Comparison of ENCODE assay signal across 16 cellular contexts in the genomic region with DNA sequence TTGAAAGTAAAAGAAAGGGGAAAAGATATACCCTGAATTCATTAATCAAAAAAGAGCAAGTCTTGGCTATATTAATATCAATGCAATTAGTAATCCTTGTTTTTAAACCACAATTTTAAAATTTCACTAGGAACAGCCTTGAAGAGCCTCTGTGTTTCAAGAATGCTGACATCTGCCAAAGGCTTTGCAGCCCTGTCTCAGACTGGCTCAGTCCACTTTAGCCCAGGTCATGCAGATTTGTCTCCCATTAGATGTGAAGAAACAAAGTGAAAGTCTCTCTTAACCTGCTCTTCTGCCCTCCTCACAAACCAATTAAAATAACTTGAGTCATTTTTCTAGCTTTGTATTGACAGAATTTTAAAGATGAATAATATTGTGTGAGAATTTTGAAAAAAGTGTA.
DNase-seq lines count a peak whose midpoint lies in the region; FAIRE-seq and TF ChIP-seq lines count a peak whose summit lies in the region.
"Had no signal": no experiment of that assay in that cellular context is flagged by ENCODE, and none has a peak within 500 bp of the region (broad histone marks: within the 10 kb centered on the region; RNA-seq: fewer than 3 reads in every experiment).

No MANE protein-coding gene starts in this region.

- H4K20me1 ChIP-seq in astrocyte (ENCODE audit: insufficient read depth, low read length) = no peaks in the 10 kb centered on the region

- no peak overlapping the region for H2BK15ac ChIP-seq in mesendoderm (replicated peaks; ENCODE audit: low read depth)

- DNase-seq in T-helper 2 cell treated with Interferon-gamma antibody and Interleukin-4, amounts not matched to agents 5 μg/mL and 100 μg/mL, for 36 hours (ENCODE audit: low spot score) = no peak
- DNase-seq in T-helper 2 cell (no peak), M059J (ENCODE audit: low read depth) (peak; percentile 21), astrocyte (ENCODE audit: low read depth) (no peak), osteocyte (ENCODE audit: extremely low spot score, unreplicated experiment) (no peak), HuH-7.5 (ENCODE audit: low spot score) (no peak), mesendoderm (no peak), NCI-H2107 treated with DMSO at 0.1 percent for 48 hours (lab: John Stamatoyannopoulos, UW; ENCODE audit: unreplicated experiment) (no peak)
- DNase-seq: H7, Kasumi-1, NCI-H1436 treated with DMSO at 0.1 percent for 48 hours, NCI-H2171, NCI-H774, SHP77 had no signal

- no peaks in the 10 kb centered on the region for H3K9me3 Mint-ChIP-seq in T-helper 2 cell treated with Interferon-gamma antibody and Interleukin-4, amounts not matched to agents 5 μg/mL and 100 μg/mL, for 36 hours
- peaks cover 6% of the 10 kb centered on the region for H3K9me3 Mint-ChIP-seq in astrocyte (ENCODE audit: unreplicated experiment)
- H3K9me3 Mint-ChIP-seq in osteocyte (ENCODE audit: unreplicated experiment) = no peaks in the 10 kb centered on the region

- no peak overlapping the region for H3K23ac ChIP-seq in mesendoderm (ENCODE audit: low read length)

- H3K27ac ChIP-seq in astrocyte (ENCODE audit: low read depth, low read length) = no peak overlapping the region
- H3K27ac ChIP-seq in mesendoderm (ENCODE audit: low read depth, low read length) = no peak overlapping the region
- H3K27ac ChIP-seq: C4-2B had no signal

- H3K4me1 ChIP-seq in astrocyte (ENCODE audit: insufficient read depth, low read length) = peaks cover 33% of the 10 kb centered on the region
- no peaks in the 10 kb centered on the region for H3K4me1 ChIP-seq in mesendoderm (ENCODE audit: control insufficient read depth, low read depth, low read length)

- no peaks in the 10 kb centered on the region for H3K79me2 ChIP-seq in astrocyte (ENCODE audit: insufficient read depth, low read length)
- no peaks in the 10 kb centered on the region for H3K79me2 ChIP-seq in mesendoderm (ENCODE audit: control insufficient read depth, insufficient read depth, low read length)

- H3K4ac ChIP-seq in mesendoderm (ENCODE audit: low read depth, low read length) = no peak overlapping the region

- H3K79me1 ChIP-seq in mesendoderm (ENCODE audit: low read length) = no peaks in the 10 kb centered on the region

- no peak for FAIRE-seq in astrocyte (lab: Jason Lieb, UNC)
- FAIRE-seq: A204.1 had no signal

- H3K4me2 ChIP-seq in astrocyte (ENCODE audit: low read length) (no peak overlapping the region), mesendoderm (ENCODE audit: low read length) (no peak overlapping the region)

- no peak overlapping the region for H2BK5ac ChIP-seq in mesendoderm (ENCODE audit: low read length)

- H3K36me3 Mint-ChIP-seq in T-helper 2 cell treated with Interferon-gamma antibody and Interleukin-4, amounts not matched to agents 5 μg/mL and 100 μg/mL, for 36 hours (ENCODE audit: low read depth) = peaks cover 3% of the 10 kb centered on the region
- peaks cover 5% of the 10 kb centered on the region for H3K36me3 Mint-ChIP-seq in astrocyte (ENCODE audit: low read depth, unreplicated experiment)
- no peaks in the 10 kb centered on the region for H3K36me3 Mint-ChIP-seq in osteocyte (ENCODE audit: unreplicated experiment)

- no peak overlapping the region for H3K4me3 ChIP-seq in astrocyte (ENCODE audit: insufficient read depth, low read depth, low read length)
- H3K4me3 ChIP-seq in mesendoderm (ENCODE audit: low read length) = no peak overlapping the region

- H3K4me1 Mint-ChIP-seq in T-helper 2 cell treated with Interferon-gamma antibody and Interleukin-4, amounts not matched to agents 5 μg/mL and 100 μg/mL, for 36 hours (ENCODE audit: low read depth) = peaks cover 70% of the 10 kb centered on the region
- H3K4me1 Mint-ChIP-seq in astrocyte (ENCODE audit: low read depth, unreplicated experiment) (peaks cover 47% of the 10 kb centered on the region), osteocyte (ENCODE audit: unreplicated experiment) (peaks cover 79% of the 10 kb centered on the region)

- H2BK120ac ChIP-seq in mesendoderm (ENCODE audit: low read depth, low read length) = no peak overlapping the region

- H3K27me3 ChIP-seq in astrocyte (ENCODE audit: insufficient read depth, low read length) (no peaks in the 10 kb centered on the region), mesendoderm (ENCODE audit: insufficient read depth, low read length, poor library complexity) (no peaks in the 10 kb centered on the region)

- H3K56ac ChIP-seq in mesendoderm (ENCODE audit: low read length) = no peak overlapping the region

- no peak overlapping the region for H4K5ac ChIP-seq in mesendoderm (ENCODE audit: low read length)

- peak overlapping the region; percentile 46 for H3K4me3 Mint-ChIP-seq in T-helper 2 cell treated with Interferon-gamma antibody and Interleukin-4, amounts not matched to agents 5 μg/mL and 100 μg/mL, for 36 hours
- H3K4me3 Mint-ChIP-seq in astrocyte (ENCODE audit: unreplicated experiment) (no peak overlapping the region), osteocyte (ENCODE audit: unreplicated experiment) (no peak overlapping the region)

- H3K18ac ChIP-seq in mesendoderm (ENCODE audit: low read length) = no peak overlapping the region

- H3K27ac Mint-ChIP-seq in T-helper 2 cell treated with Interferon-gamma antibody and Interleukin-4, amounts not matched to agents 5 μg/mL and 100 μg/mL, for 36 hours = peak overlapping the region; percentile 38
- H3K27ac Mint-ChIP-seq in astrocyte (ENCODE audit: unreplicated experiment) (peak overlapping the region; percentile 38), osteocyte (ENCODE audit: unreplicated experiment) (peak overlapping the region; percentile 85)

- no peak overlapping the region for H2AK5ac ChIP-seq in mesendoderm (ENCODE audit: low read length)

- TF ChIP-seq CTCF in astrocyte (IDR thresholded peaks at IDR 0.05; ENCODE audit: insufficient read depth, low read depth, low read length) (no peak), osteocyte (IDR thresholded peaks at IDR 0.05) (no peak)

- H4K8ac ChIP-seq in mesendoderm (ENCODE audit: low read depth, low read length) = no peak overlapping the region

- no peak overlapping the region for H2AFZ ChIP-seq in astrocyte (ENCODE audit: low read depth, low read length)

- no peaks in the 10 kb centered on the region for H3K9me3 ChIP-seq in astrocyte (ENCODE audit: insufficient read depth, low read depth, low read length)

- no peak overlapping the region for H3K9ac ChIP-seq in astrocyte (ENCODE audit: low read length)
- H3K9ac ChIP-seq in mesendoderm (ENCODE audit: low read length) = no peak overlapping the region

- H3K36me3 ChIP-seq in astrocyte (ENCODE audit: insufficient read depth, low read length) (no peaks in the 10 kb centered on the region), mesendoderm (ENCODE audit: control insufficient read depth, insufficient read depth, low read length) (no peaks in the 10 kb centered on the region)

- no peaks in the 10 kb centered on the region for H3K27me3 Mint-ChIP-seq in T-helper 2 cell treated with Interferon-gamma antibody and Interleukin-4, amounts not matched to agents 5 μg/mL and 100 μg/mL, for 36 hours (ENCODE audit: low read depth)
- H3K27me3 Mint-ChIP-seq in astrocyte (ENCODE audit: low read depth, unreplicated experiment) = no peaks in the 10 kb centered on the region
- no peaks in the 10 kb centered on the region for H3K27me3 Mint-ChIP-seq in osteocyte (ENCODE audit: unreplicated experiment)
